Comparison of ENCODE assay signal across 1 cellular context in genomic region chr5:133371371-133372155, GRCh38.
A peak's percentile ranks its signal among the peaks of the same experiment; 100 is the strongest.
TF ChIP-seq lines count a peak whose summit lies in the region.

No MANE protein-coding gene starts in this region.

TF ChIP-seq in HEK293, 187 proteins besides CTCF, POLR2A, EP300 and RAD21 (continued from another document):
- TF ChIP-seq ZNF629 (tag by site-specific recombination; IDR thresholded peaks at IDR 0.05) (peak; percentile 74), MEIS1 (CRISPR knock-in tag; IDR thresholded peaks at IDR 0.05; ENCODE audit: borderline replicate concordance) (no peak), ZNF132 (tag by site-specific recombination; IDR thresholded peaks at IDR 0.05; ENCODE audit: borderline replicate concordance) (no peak)
